4 cellular contexts compared by ENCODE assay signal in the genomic region with DNA sequence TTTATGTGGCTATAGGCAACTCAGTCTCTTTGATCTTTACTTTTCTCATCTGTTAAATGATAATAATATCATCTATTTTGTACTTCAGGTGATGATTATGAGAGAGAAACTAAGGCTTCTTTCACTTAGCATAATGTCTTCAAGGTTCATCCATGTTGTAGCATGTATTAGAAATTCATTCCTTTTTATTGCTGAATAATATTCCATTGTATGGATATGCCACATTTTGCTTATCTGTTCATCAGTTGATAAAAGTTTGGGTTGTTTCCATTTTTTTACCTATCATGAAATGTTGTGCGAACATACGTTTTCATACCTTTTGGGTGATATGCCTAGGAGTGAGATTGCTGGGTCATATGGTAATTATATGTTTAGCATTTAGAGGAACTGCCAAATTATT.
TF ChIP-seq lines count a peak whose summit lies in the region.

No MANE protein-coding gene starts in this region.

TF ChIP-seq in SK-N-SH treated with all-trans-retinoic acid at 6 μM for 48 hours, 23 proteins besides CTCF, POLR2A, EP300 and RAD21:
- TF ChIP-seq TCF4 (CRISPR knock-in tag; IDR thresholded peaks at IDR 0.05; ENCODE audit: borderline replicate concordance) (no peak), ZNF8 (CRISPR knock-in tag; IDR thresholded peaks at IDR 0.05) (peak; percentile 96)

TF ChIP-seq in SK-N-SH, 30 proteins besides CTCF, POLR2A, EP300 and RAD21:
- TF ChIP-seq GABPA (IDR thresholded peaks at IDR 0.05; ENCODE audit: low read depth) = no peak
- no peak for TF ChIP-seq ELF1 (IDR thresholded peaks at IDR 0.05)
- TF ChIP-seq TCF12 (IDR thresholded peaks at IDR 0.05) = no peak
- TF ChIP-seq, protein P1, sequence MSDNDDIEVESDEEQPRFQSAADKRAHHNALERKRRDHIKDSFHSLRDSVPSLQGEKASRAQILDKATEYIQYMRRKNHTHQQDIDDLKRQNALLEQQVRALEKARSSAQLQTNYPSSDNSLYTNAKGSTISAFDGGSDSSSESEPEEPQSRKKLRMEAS (IDR thresholded peaks at IDR 0.05; ENCODE audit: low read depth) = no peak
- TF ChIP-seq, protein P2, sequence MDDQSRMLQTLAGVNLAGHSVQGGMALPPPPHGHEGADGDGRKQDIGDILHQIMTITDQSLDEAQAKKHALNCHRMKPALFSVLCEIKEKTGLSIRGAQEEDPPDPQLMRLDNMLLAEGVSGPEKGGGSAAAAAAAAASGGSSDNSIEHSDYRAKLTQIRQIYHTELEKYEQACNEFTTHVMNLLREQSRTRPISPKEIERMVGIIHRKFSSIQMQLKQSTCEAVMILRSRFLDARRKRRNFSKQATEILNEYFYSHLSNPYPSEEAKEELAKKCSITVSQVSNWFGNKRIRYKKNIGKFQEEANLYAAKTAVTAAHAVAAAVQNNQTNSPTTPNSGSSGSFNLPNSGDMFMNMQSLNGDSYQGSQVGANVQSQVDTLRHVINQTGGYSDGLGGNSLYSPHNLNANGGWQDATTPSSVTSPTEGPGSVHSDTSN (IDR thresholded peaks at IDR 0.05) = no peak
- TF ChIP-seq FOSL2 (IDR thresholded peaks at IDR 0.05; ENCODE audit: borderline replicate concordance, low read depth) = no peak
- TF ChIP-seq NFIC (IDR thresholded peaks at IDR 0.05; ENCODE audit: borderline replicate concordance) = no peak
- no peak for TF ChIP-seq JUND (IDR thresholded peaks at IDR 0.05)
- TF ChIP-seq, protein P3, sequence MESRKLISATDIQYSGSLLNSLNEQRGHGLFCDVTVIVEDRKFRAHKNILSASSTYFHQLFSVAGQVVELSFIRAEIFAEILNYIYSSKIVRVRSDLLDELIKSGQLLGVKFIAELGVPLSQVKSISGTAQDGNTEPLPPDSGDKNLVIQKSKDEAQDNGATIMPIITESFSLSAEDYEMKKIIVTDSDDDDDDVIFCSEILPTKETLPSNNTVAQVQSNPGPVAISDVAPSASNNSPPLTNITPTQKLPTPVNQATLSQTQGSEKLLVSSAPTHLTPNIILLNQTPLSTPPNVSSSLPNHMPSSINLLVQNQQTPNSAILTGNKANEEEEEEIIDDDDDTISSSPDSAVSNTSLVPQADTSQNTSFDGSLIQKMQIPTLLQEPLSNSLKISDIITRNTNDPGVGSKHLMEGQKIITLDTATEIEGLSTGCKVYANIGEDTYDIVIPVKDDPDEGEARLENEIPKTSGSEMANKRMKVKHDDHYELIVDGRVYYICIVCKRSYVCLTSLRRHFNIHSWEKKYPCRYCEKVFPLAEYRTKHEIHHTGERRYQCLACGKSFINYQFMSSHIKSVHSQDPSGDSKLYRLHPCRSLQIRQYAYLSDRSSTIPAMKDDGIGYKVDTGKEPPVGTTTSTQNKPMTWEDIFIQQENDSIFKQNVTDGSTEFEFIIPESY (IDR thresholded peaks at IDR 0.05; ENCODE audit: borderline replicate concordance, low read depth) = no peak
- no peak for TF ChIP-seq FOXJ3 (CRISPR knock-in tag; IDR thresholded peaks at IDR 0.05)
TF ChIP-seq in SK-N-SH: peak in this region for 0.

TF ChIP-seq in HEK293, 187 proteins besides CTCF, POLR2A, EP300 and RAD21:
- TF ChIP-seq ZNF174 (tag by site-specific recombination; IDR thresholded peaks at IDR 0.05) (no peak), ZNF146 (tag by site-specific recombination; IDR thresholded peaks at IDR 0.05) (peak; percentile 53)

TF ChIP-seq in K562, 482 proteins besides CTCF, POLR2A, EP300 and RAD21:
- TF ChIP-seq BCOR (IDR thresholded peaks at IDR 0.05) = no peak
- peak; percentile 4 for TF ChIP-seq RBM25 (IDR thresholded peaks at IDR 0.05; ENCODE audit: low read depth, low read length, severe bottlenecking)
